ENCODE assay signal across 28 cellular contexts in the genomic region with DNA sequence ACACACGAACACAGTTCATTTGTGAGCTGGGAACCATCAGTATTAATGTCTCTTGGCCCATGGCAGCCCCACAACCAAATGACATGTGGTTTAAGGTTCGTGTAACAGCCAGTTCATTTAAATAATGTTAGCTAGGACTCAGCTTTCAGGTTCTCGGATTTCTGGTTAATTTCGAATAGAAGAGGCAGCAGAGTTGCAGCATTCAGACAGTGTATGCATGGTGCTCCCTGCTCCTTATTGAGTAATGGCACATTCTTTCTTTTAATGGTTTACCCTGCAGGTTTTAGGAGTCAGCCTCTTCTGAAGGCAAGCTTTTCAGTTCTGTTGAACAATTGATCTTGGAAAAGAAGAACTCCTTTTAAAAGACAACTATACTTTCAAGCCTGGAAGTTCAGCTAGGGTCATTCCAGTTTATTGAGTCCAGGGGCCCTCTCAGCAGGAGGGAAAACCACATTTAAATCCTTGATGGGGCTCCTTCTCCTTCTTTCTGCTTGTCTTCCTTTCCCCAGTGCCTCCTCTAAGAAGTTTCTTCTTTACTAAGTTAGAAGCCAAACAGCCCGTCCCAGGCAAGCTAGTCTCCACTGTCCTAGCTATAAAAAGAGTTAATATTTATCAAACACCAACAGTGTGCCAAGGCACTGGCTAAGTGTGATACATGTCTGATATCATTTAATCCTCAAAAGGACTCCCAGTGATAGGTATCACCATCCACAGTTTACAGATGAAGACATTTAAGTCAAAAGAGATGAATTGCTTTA. TPM values are rescaled to one million over a fixed set of nuclear protein-coding genes. Genes with fewer than 3 reads are reported as not detected.
A peak's percentile ranks its signal among the peaks of the same experiment; 100 is the strongest.
DNase-seq lines count a peak whose midpoint lies in the region; ATAC-seq and TF ChIP-seq lines count a peak whose summit lies in the region.
"Had no signal": no experiment of that assay in that cellular context is flagged by ENCODE, and none has a peak within 500 bp of the region (broad histone marks: within the 10 kb centered on the region; RNA-seq: fewer than 3 reads in every experiment).

No MANE protein-coding gene starts in this region.

- H3K36me3 ChIP-seq in endodermal cell (ENCODE audit: control insufficient read depth, insufficient read depth, low read length): no peaks in the 10 kb centered on the region
- H3K36me3 ChIP-seq: breast epithelium, colonic mucosa, prostate gland had no signal

- H3K9me3 Mint-ChIP-seq in endodermal cell (no peaks in the 10 kb centered on the region), neural crest cell (peaks cover 3% of the 10 kb centered on the region)
- H3K9me3 Mint-ChIP-seq: mesothelial cell of epicardium had no signal

- in situ Hi-C loops in SK-MEL-5 (cut with HindIII; ENCODE audit: low pct_unique_long_range_greater_than_20kb, low sequenced_read_pairs): no loop called here

- DNase-seq in HFF-Myc (ENCODE audit: extremely low read depth, low read depth) (peak; percentile 45), SK-MEL-5 (ENCODE audit: low read depth, low spot score) (peak; percentile 38), endodermal cell (no peak), neural crest cell (ENCODE audit: low read depth, low spot score) (no peak), HUDEP-2 (lab: John Stamatoyannopoulos, UW; ENCODE audit: unreplicated experiment in 76 of 76) (no peak)
- DNase-seq in NK-92 treated with Interleukin-12 subunit alpha and Interleukin-12 subunit beta, amount 100 ng/mL, for 24 hours (lab: John Stamatoyannopoulos, UW): no peak
- DNase-seq: activated CD4-positive, alpha-beta T cell treated with anti-CD3 and anti-CD28 coated beads, Interleukin-2, amount 50 U/mL, for 4 hours; activated CD8-positive, alpha-beta memory T cell treated with anti-CD3 and anti-CD28 coated beads, Interleukin-2, amount 50 U/mL, for 4 hours; activated naive CD8-positive, alpha-beta T cell treated with anti-CD3 and anti-CD28 coated beads, Interleukin-2, amount 10 ng/mL, durations not matched to agents 7 days and 5 days; colonic mucosa; left cardiac atrium; NCI-H1417 treated with DMSO at 0.1 percent for 48 hours; NCI-H524 treated with DMSO at 0.1 percent for 48 hours; RPMI8226; stimulated activated CD4-positive, alpha-beta T cell treated with anti-CD3 and anti-CD28 coated beads, Interleukin-1b, Interleukin-23, amount 100 ng/mL, for 48 hours; substantia nigra had no signal

- H3K27ac Mint-ChIP-seq in endodermal cell: no peak overlapping the region
- H3K27ac Mint-ChIP-seq in neural crest cell (ENCODE audit: unreplicated experiment): peak overlapping the region; percentile 85
- H3K27ac Mint-ChIP-seq: activated naive CD8-positive, alpha-beta T cell treated with anti-CD3 and anti-CD28 coated beads, Interleukin-2, amount 10 ng/mL, durations not matched to agents 7 days and 5 days; CD14-positive monocyte; mesothelial cell of epicardium had no signal

- H3K9me3 ChIP-seq in endodermal cell (ENCODE audit: control insufficient read depth, low read length): no peaks in the 10 kb centered on the region
- H3K9me3 ChIP-seq: breast epithelium, colonic mucosa, prostate gland had no signal

- H3K27me3 ChIP-seq in endodermal cell (ENCODE audit: control insufficient read depth, insufficient read depth, low read length, poor library complexity, severe bottlenecking): peaks cover 25% of the 10 kb centered on the region
- H3K27me3 ChIP-seq: breast epithelium had no signal

- H3K4me3 ChIP-seq in HFF-Myc (replicated peaks; ENCODE audit: low read depth, low read length) (no peak overlapping the region), endodermal cell (ENCODE audit: low read length) (no peak overlapping the region)
- H3K4me3 ChIP-seq: breast epithelium, colonic mucosa, prostate gland had no signal

- peak overlapping the region; percentile 88 for H3K27ac ChIP-seq in endodermal cell (ENCODE audit: low read depth, low read length)
- H3K27ac ChIP-seq: breast epithelium, colonic mucosa, prostate gland had no signal

- no peak overlapping the region for H3K9ac ChIP-seq in endodermal cell (ENCODE audit: extremely low read depth, low read length, poor library complexity, severe bottlenecking)

- H3K27me3 Mint-ChIP-seq in endodermal cell (ENCODE audit: insufficient read depth) (peaks cover 21% of the 10 kb centered on the region), neural crest cell (ENCODE audit: low read depth) (no peaks in the 10 kb centered on the region)

- H3K4me1 Mint-ChIP-seq in endodermal cell (peaks cover 3% of the 10 kb centered on the region), neural crest cell (peaks cover 70% of the 10 kb centered on the region)

- no peak for TF ChIP-seq CTCF in HFF-Myc (IDR thresholded peaks at IDR 0.05; ENCODE audit: low read depth, low read length, missing control alignments)
- no peak for TF ChIP-seq CTCF in endodermal cell (conservative IDR thresholded peaks at IDR 0.05)
- no peak for TF ChIP-seq CTCF in neural crest cell (conservative IDR thresholded peaks at IDR 0.05)

- ATAC-seq in GM18861 (IDR thresholded peaks at IDR 0.05; ENCODE audit: unreplicated experiment) (no peak), GM18858 (IDR thresholded peaks at IDR 0.05; ENCODE audit: unreplicated experiment) (no peak)
- ATAC-seq: HCT116, left cardiac atrium, SK-N-SH treated with all-trans-retinoic acid at 6 μM for 48 hours had no signal

- H3K36me3 Mint-ChIP-seq in endodermal cell (ENCODE audit: low read depth) (no peaks in the 10 kb centered on the region), neural crest cell (ENCODE audit: low read depth) (peaks cover 12% of the 10 kb centered on the region)
- H3K36me3 Mint-ChIP-seq: activated naive CD8-positive, alpha-beta T cell treated with anti-CD3 and anti-CD28 coated beads, Interleukin-2, amount 10 ng/mL, durations not matched to agents 7 days and 5 days; CD14-positive monocyte; mesothelial cell of epicardium had no signal

- no peak overlapping the region for H3K4me3 Mint-ChIP-seq in endodermal cell
- H3K4me3 Mint-ChIP-seq in neural crest cell: peak overlapping the region; percentile 67
- H3K4me3 Mint-ChIP-seq: activated naive CD8-positive, alpha-beta T cell treated with anti-CD3 and anti-CD28 coated beads, Interleukin-2, amount 10 ng/mL, durations not matched to agents 7 days and 5 days; CD14-positive monocyte; mesothelial cell of epicardium had no signal

- no peaks in the 10 kb centered on the region for H3K4me1 ChIP-seq in endodermal cell (ENCODE audit: control insufficient read depth, insufficient read depth, low read length)
- H3K4me1 ChIP-seq: breast epithelium, colonic mucosa, prostate gland had no signal

- 50 to 77% methylated on average over 4 to 5 of the region's 5 CpGs for WGBS in endodermal cell (ENCODE audit: insufficient coverage in 1 of 2, insufficient read length in 1 of 2), 2 experiments

RNA-seq across cellular contexts. Expression of gene RNF175, which starts 5.0 kb away (rescaled TPM):
- total RNA-seq in SK-MEL-5 (2014; rRNA removed; shearing (Covaris generic)): 0.83 and 0.90 TPM in 2 replicates
- polyA plus RNA-seq in SK-MEL-5 (2015; cell fraction: cytosol; rRNA removed): 0.20 and 1.2 TPM in 2 replicates
- polyA plus RNA-seq in SK-MEL-5 (2015; cell fraction: nucleus; rRNA removed): 0.18 and 0.39 TPM in 2 replicates
- total RNA-seq in endodermal cell (1 to 10 TPM; 1.7 to 4.2 TPM), neural crest cell (25.7 and 26.6 TPM in 2 replicates)
- 22.5 TPM for polyA plus RNA-seq in endodermal cell (2013, experiment 1 of 2)
- polyA plus RNA-seq in endodermal cell (2013, experiment 2 of 2): 20.8 TPM
- total RNA-seq: activated naive CD8-positive, alpha-beta T cell treated with anti-CD3 and anti-CD28 coated beads, Interleukin-2, amount 10 ng/mL, durations not matched to agents 7 days and 5 days; G401; LHCN-M2; skeletal muscle tissue; T-helper 2 cell treated with Interferon-gamma antibody and Interleukin-4, amounts not matched to agents 100 ng/mL and 5 ng/mL, for 36 hours had no signal

RNA-seq across cellular contexts. Expression of gene SFRP2, which starts 24.1 kb away (rescaled TPM):
- not detected in 2 replicates for total RNA-seq in SK-MEL-5 (2014; rRNA removed; shearing (Covaris generic))
- not detected in 2 replicates for polyA plus RNA-seq in SK-MEL-5 (2015; cell fraction: cytosol; rRNA removed)
- polyA plus RNA-seq in SK-MEL-5 (2015; cell fraction: nucleus; rRNA removed): not detected in 2 replicates
- total RNA-seq in endodermal cell (10 to 100 TPM in 1 of 2 donors, 1 to 10 TPM in 1; 5.3 to 69.1 TPM), neural crest cell (197 and 203 TPM in 2 replicates)
- polyA plus RNA-seq in endodermal cell (2013, experiment 1 of 2): 190 TPM
- 146 TPM for polyA plus RNA-seq in endodermal cell (2013, experiment 2 of 2)
- total RNA-seq: activated naive CD8-positive, alpha-beta T cell treated with anti-CD3 and anti-CD28 coated beads, Interleukin-2, amount 10 ng/mL, durations not matched to agents 7 days and 5 days; G401; LHCN-M2; T-helper 2 cell treated with Interferon-gamma antibody and Interleukin-4, amounts not matched to agents 100 ng/mL and 5 ng/mL, for 36 hours had no signal
- polyA plus RNA-seq: CD14-positive monocyte had no signal

Comparison
In these comparisons a context has a peak if more than half of its experiments do, and no peak if none do; other contexts are left out.
1. DNase-seq: peak in HFF-Myc (single experiment) and SK-MEL-5 (single experiment); none in endodermal cell (single experiment), neural crest cell (single experiment), HUDEP-2 (0 of 76) and NK-92 treated with Interleukin-12 subunit alpha and Interleukin-12 subunit beta, amount 100 ng/mL, for 24 hours (single experiment).